ENCODE assay signal across 22 cellular contexts in genomic region chrX:11423949-11424348, GRCh38.
DNase-seq lines count a peak whose midpoint lies in the region; ATAC-seq, FAIRE-seq and TF ChIP-seq lines count a peak whose summit lies in the region.
"Had no signal": no experiment of that assay in that cellular context is flagged by ENCODE, and none has a peak within 500 bp of the region (broad histone marks: within the 10 kb centered on the region; RNA-seq: fewer than 3 reads in every experiment).

No MANE protein-coding gene starts in this region.

- H4K20me1 ChIP-seq in MM.1S (ENCODE audit: insufficient read depth, low read length) (no peaks in the 10 kb centered on the region), endothelial cell of umbilical vein (replicated peaks; ENCODE audit: control insufficient read depth, extremely low read depth, insufficient read depth, low read length) (no peaks in the 10 kb centered on the region)

- ATAC-seq in psoas muscle (no peak), GM18858 (IDR thresholded peaks at IDR 0.05; ENCODE audit: unreplicated experiment) (no peak), GM19023 (IDR thresholded peaks at IDR 0.05; ENCODE audit: unreplicated experiment) (no peak)
- ATAC-seq: activated CD4-positive, CD25-positive, alpha-beta regulatory T cell treated with anti-CD3 and anti-CD28 coated beads, Interleukin-2, amount 50 U/mL, for 24 hours; activated naive CD8-positive, alpha-beta T cell treated with anti-CD3 and anti-CD28 coated beads, Interleukin-2, amount 50 U/mL, for 24 hours; activated T-cell treated with anti-CD3 and anti-CD28 coated beads, Interleukin-2, amount 50 U/mL, for 72 hours; esophagus mucosa; stimulated activated naive CD8-positive, alpha-beta T cell treated with anti-CD3 and anti-CD28 coated beads, Interleukin-15, Interleukin-2, amounts not matched to agents 100 U/mL and 50 U/mL, for 24 hours; T-helper 17 cell had no signal

- FAIRE-seq in endothelial cell of umbilical vein (lab: Jason Lieb, UNC) = peak; percentile 48

- peak overlapping the region; percentile 47; the same call in 1 of the 2 replicates for H3K4me3 ChIP-seq in MM.1S (ENCODE audit: low read length)
- no peak overlapping the region for H3K4me3 ChIP-seq in endothelial cell of umbilical vein (replicated peaks in 1 of 3; ENCODE audit: insufficient read depth in 1 of 3, low read depth in 1 of 3, low read length in 3 of 3)
- H3K4me3 ChIP-seq in psoas muscle = no peak overlapping the region
- H3K4me3 ChIP-seq: lung, skin epidermis had no signal

- POLR2A ChIA-PET in endothelial cell of umbilical vein (lab: Charles Lee) = no interaction called here

- H3K9me2 ChIP-seq in MM.1S (replicated peaks; ENCODE audit: insufficient read depth, low read length) = no peaks in the 10 kb centered on the region

- H3K9me3 ChIP-seq in MM.1S (replicated peaks; ENCODE audit: insufficient read depth, low read length) (no peaks in the 10 kb centered on the region), endothelial cell of umbilical vein (replicated peaks; ENCODE audit: control insufficient read depth, insufficient read depth, low read length) (no peaks in the 10 kb centered on the region), psoas muscle (no peaks in the 10 kb centered on the region)

- no peak for TF ChIP-seq CTCF in MM.1S (IDR thresholded peaks at IDR 0.05; ENCODE audit: low read length)
- TF ChIP-seq CTCF in endothelial cell of umbilical vein (IDR thresholded peaks at IDR 0.05; ENCODE audit: extremely low read depth in 1 of 2, insufficient read depth in 1 of 2, low read depth in 1 of 2, low read length in 2 of 2) = no peak
- TF ChIP-seq CTCF in psoas muscle (IDR thresholded peaks at IDR 0.05) = no peak

- peak overlapping the region; percentile 100 for H3K27ac ChIP-seq in MM.1S (ENCODE audit: low read length)
- H3K27ac ChIP-seq in endothelial cell of umbilical vein (ENCODE audit: insufficient read depth, low read depth, low read length) = no peak overlapping the region
- H3K27ac ChIP-seq in psoas muscle = peak overlapping the region; percentile 34
- H3K27ac ChIP-seq in substantia nigra (ENCODE audit: low read depth, low read length, poor library complexity, severe bottlenecking) = no peak overlapping the region

- dilution Hi-C loops in endothelial cell of umbilical vein (cut with MboI; ENCODE audit: extremely low pct_ligation_motif_present, low sequenced_read_pairs) = no loop called here

- H3K9me1 ChIP-seq in endothelial cell of umbilical vein (replicated peaks; ENCODE audit: control insufficient read depth, extremely low read depth, insufficient read depth, low read length) = no peaks in the 10 kb centered on the region

- intact Hi-C loops in endothelial cell of umbilical vein (cut with micrococcal nuclease) = no loop called here
- intact Hi-C loops in psoas muscle (cut with DNase I) = no loop called here

- peaks cover 82% of the 10 kb centered on the region for H3K79me2 ChIP-seq in MM.1S (ENCODE audit: low read length)
- no peaks in the 10 kb centered on the region for H3K79me2 ChIP-seq in endothelial cell of umbilical vein (ENCODE audit: control insufficient read depth, insufficient read depth, low read length)

- H2AFZ ChIP-seq in MM.1S (ENCODE audit: low read length) (no peak overlapping the region), endothelial cell of umbilical vein (ENCODE audit: low read depth, low read length) (no peak overlapping the region)

- H3K36me3 ChIP-seq in MM.1S (replicated peaks; ENCODE audit: insufficient read depth, low read length) = no peaks in the 10 kb centered on the region
- H3K36me3 ChIP-seq in endothelial cell of umbilical vein (ENCODE audit: control insufficient read depth in 2 of 2, extremely low read depth in 1 of 2, insufficient read depth in 2 of 2, low read length in 2 of 2) = no peaks in the 10 kb centered on the region
- no peaks in the 10 kb centered on the region for H3K36me3 ChIP-seq in psoas muscle (ENCODE audit: insufficient read depth in 1 of 2, low read depth in 1 of 2)

- DNase-seq in MM.1S (peak; percentile 36), endothelial cell of umbilical vein (ENCODE audit: low read depth, low spot score) (no peak), psoas muscle (no peak), substantia nigra (lab: John Stamatoyannopoulos, UW) (no peak), NCI-H187 treated with DMSO at 0.1 percent for 48 hours (lab: John Stamatoyannopoulos, UW) (no peak)
- DNase-seq: activated CD4-positive, alpha-beta T cell treated with anti-CD3 and anti-CD28 coated beads, Interleukin-2, amount 50 U/mL, for 4 hours; activated naive CD8-positive, alpha-beta T cell treated with anti-CD3 and anti-CD28 coated beads, Interleukin-2, amount 50 U/mL, for 24 hours; activated T-cell treated with anti-CD3 and anti-CD28 coated beads, Interleukin-2, amount 50 U/mL, for 72 hours; endodermal cell; GOT3; NCI-H1092 treated with DMSO at 0.1 percent for 48 hours; NCI-H1694 treated with DMSO at 0.1 percent for 48 hours; NCI-H2171; NCI-H510A treated with DMSO at 0.1 percent for 48 hours; stimulated activated naive CD8-positive, alpha-beta T cell treated with anti-CD3 and anti-CD28 coated beads, Interleukin-15, Interleukin-2, amounts not matched to agents 100 U/mL and 50 U/mL, for 24 hours; T-helper 17 cell had no signal

- WGBS in psoas muscle, 3 donors = 66 to 87% (median 74%) methylated on average over 3 of the region's 3 CpGs

- H3K9ac ChIP-seq in MM.1S (ENCODE audit: low read length) (peak overlapping the region; percentile 96), endothelial cell of umbilical vein (replicated peaks; ENCODE audit: extremely low read depth, insufficient read depth, low read length) (no peak overlapping the region)

- no TSS peak for BruUV-seq in endothelial cell of umbilical vein (replicated peaks; lab: Mats Ljungman, UMichigan)

- TF ChIP-seq POLR2A in endothelial cell of umbilical vein (IDR thresholded peaks at IDR 0.05; ENCODE audit: low read depth, low read length) = no peak

- H3F3A ChIP-seq in MM.1S (ENCODE audit: insufficient read depth, low read length) = peaks cover 22% of the 10 kb centered on the region

- H3K4me1 ChIP-seq in MM.1S (ENCODE audit: low read length) = peaks cover 58% of the 10 kb centered on the region
- H3K4me1 ChIP-seq in endothelial cell of umbilical vein (ENCODE audit: control insufficient read depth, extremely low read depth, insufficient read depth, low read length) = peaks cover 4% of the 10 kb centered on the region
- no peaks in the 10 kb centered on the region for H3K4me1 ChIP-seq in psoas muscle

- CTCF ChIA-PET in endothelial cell of umbilical vein (lab: Charles Lee) = no interaction called here

- H3K27me3 ChIP-seq in MM.1S (replicated peaks; ENCODE audit: insufficient read depth, low read length) (no peaks in the 10 kb centered on the region), endothelial cell of umbilical vein (ENCODE audit: control insufficient read depth in 2 of 2, insufficient read depth in 2 of 2, low read length in 2 of 2) (no peaks in the 10 kb centered on the region), psoas muscle (ENCODE audit: insufficient read depth in 3 of 3, low read length in 2 of 3) (no peaks in the 10 kb centered on the region)

- H3K4me2 ChIP-seq in MM.1S (ENCODE audit: low read depth, low read length) (peak overlapping the region; percentile 89), endothelial cell of umbilical vein (ENCODE audit: insufficient read depth, low read length) (no peak overlapping the region)

TF ChIP-seq in endothelial cell of umbilical vein, 7 proteins besides CTCF, POLR2A, EP300 and RAD21:
- TF ChIP-seq MAX (IDR thresholded peaks at IDR 0.05; ENCODE audit: insufficient read depth, insufficient read length) = no peak
- no peak for TF ChIP-seq MYC (IDR thresholded peaks at IDR 0.05; ENCODE audit: low read depth, low read length)
- no peak for TF ChIP-seq EZH2 (IDR thresholded peaks at IDR 0.05; ENCODE audit: borderline replicate concordance, low read depth, low read length, severe bottlenecking)
- no peak for TF ChIP-seq POLR2AphosphoS5 (IDR thresholded peaks at IDR 0.05; ENCODE audit: insufficient read depth, low read depth, low read length)
TF ChIP-seq in endothelial cell of umbilical vein: peak in this region for 0.

Comparison
In these comparisons a context has a peak if more than half of its experiments do, and no peak if none do; other contexts are left out.
1. H3K27ac ChIP-seq: peak in MM.1S (single experiment) and psoas muscle (single experiment); none in endothelial cell of umbilical vein (single experiment) and substantia nigra (single experiment).